28 cellular contexts compared by ENCODE assay signal in genomic region chr9:93911136-93911745, GRCh38. TPM values are rescaled to one million over a fixed set of nuclear protein-coding genes. Genes with fewer than 3 reads are reported as not detected.
"Had no signal": no experiment of that assay in that cellular context is flagged by ENCODE, and none has a peak within 500 bp of the region (broad histone marks: within the 10 kb centered on the region; RNA-seq: fewer than 3 reads in every experiment).

No MANE protein-coding gene starts in this region.

- H3K27me3 ChIP-seq: colonic mucosa had no signal

- H3K4me3 ChIP-seq: colonic mucosa, heart left ventricle, neural progenitor cell, prostate gland, spleen had no signal

- H3K4me1 ChIP-seq: colonic mucosa, parathyroid adenoma, spleen had no signal

- H3K27ac ChIP-seq: colonic mucosa, heart left ventricle, neural progenitor cell, parathyroid adenoma, prostate gland, spleen had no signal

- H3K4me2 ChIP-seq: neural progenitor cell had no signal

- ATAC-seq: left lobe of liver; natural killer cell; sciatic nerve; stimulated activated naive B cell treated with anti-CD40 and anti-IgM and Interleukin-4, amounts not matched to agents 10 μg/mL and 1 μg/mL and 100 μg/mL, for 72 hours; stimulated activated naive CD8-positive, alpha-beta T cell treated with anti-CD3 and anti-CD28 coated beads, Interleukin-15, amount 100 ng/mL, for 72 hours had no signal

- H2AFZ ChIP-seq: parathyroid adenoma had no signal

- H3K36me3 ChIP-seq: colonic mucosa, heart left ventricle, neural progenitor cell, prostate gland, spleen had no signal

- H3K27ac Mint-ChIP-seq: mesothelial cell of epicardium; natural killer cell; neural progenitor cell; stimulated activated naive B cell treated with anti-CD40 and anti-IgM and Interleukin-4, amounts not matched to agents 10 μg/mL and 1 μg/mL and 100 μg/mL, for 72 hours; stimulated activated naive CD8-positive, alpha-beta T cell treated with anti-CD3 and anti-CD28 coated beads, Interleukin-15, amount 100 ng/mL, for 72 hours had no signal

- DNase-seq: cerebellar nuclear complex; colonic mucosa; dermis blood vessel endothelial cell; foreskin melanocyte; heart left ventricle; hippocampal formation; kidney glomerular epithelial cell; natural killer cell; occipital lobe; spleen; stimulated activated CD4-positive, alpha-beta T cell treated with anti-CD3 and anti-CD28 coated beads, Interleukin-15, amount 100 ng/mL, for 24 hours; stimulated activated CD4-positive, alpha-beta T cell treated with anti-CD3 and anti-CD28 coated beads, Interleukin-1b, Interleukin-23, amount 100 ng/mL, for 48 hours; stimulated activated CD4-positive, alpha-beta T cell treated with anti-CD3 and anti-CD28 coated beads, Interleukin-4, amount 100 ng/mL, for 24 hours; stimulated activated naive B cell treated with anti-CD40 and anti-IgM and Interleukin-4, amounts not matched to agents 10 μg/mL and 1 μg/mL and 100 μg/mL, for 72 hours; stimulated activated naive CD8-positive, alpha-beta T cell treated with anti-CD3 and anti-CD28 coated beads, Interleukin-15, amount 100 ng/mL, for 72 hours; trophoblast cell had no signal

- H3K9ac ChIP-seq: neural progenitor cell, parathyroid adenoma had no signal

- H3K9me3 Mint-ChIP-seq: mesothelial cell of epicardium; natural killer cell; neural progenitor cell; stimulated activated naive B cell treated with anti-CD40 and anti-IgM and Interleukin-4, amounts not matched to agents 10 μg/mL and 1 μg/mL and 100 μg/mL, for 72 hours; stimulated activated naive CD8-positive, alpha-beta T cell treated with anti-CD3 and anti-CD28 coated beads, Interleukin-15, amount 100 ng/mL, for 72 hours had no signal

- H3K9me3 ChIP-seq: colonic mucosa, prostate gland, spleen had no signal

- H3K4me3 Mint-ChIP-seq: mesothelial cell of epicardium; natural killer cell; neural progenitor cell; stimulated activated naive B cell treated with anti-CD40 and anti-IgM and Interleukin-4, amounts not matched to agents 10 μg/mL and 1 μg/mL and 100 μg/mL, for 72 hours; stimulated activated naive CD8-positive, alpha-beta T cell treated with anti-CD3 and anti-CD28 coated beads, Interleukin-15, amount 100 ng/mL, for 72 hours had no signal

- H3K36me3 Mint-ChIP-seq: mesothelial cell of epicardium; natural killer cell; neural progenitor cell; stimulated activated naive B cell treated with anti-CD40 and anti-IgM and Interleukin-4, amounts not matched to agents 10 μg/mL and 1 μg/mL and 100 μg/mL, for 72 hours had no signal

- H3K4me1 Mint-ChIP-seq: natural killer cell, neural progenitor cell had no signal

RNA-seq across cellular contexts. Expression of gene BARX1, which starts 43.9 kb away (rescaled TPM):
- total RNA-seq: colonic mucosa, dermis blood vessel endothelial cell, epithelial cell of proximal tubule, glomerular endothelial cell, heart left ventricle, left lobe of liver, lower leg skin, mesothelial cell of epicardium, myocyte, natural killer cell, occipital lobe, renal cortical epithelial cell, sciatic nerve, skeletal muscle tissue, spleen had no signal
- polyA plus RNA-seq: heart left ventricle had no signal
